In the genomic region with DNA sequence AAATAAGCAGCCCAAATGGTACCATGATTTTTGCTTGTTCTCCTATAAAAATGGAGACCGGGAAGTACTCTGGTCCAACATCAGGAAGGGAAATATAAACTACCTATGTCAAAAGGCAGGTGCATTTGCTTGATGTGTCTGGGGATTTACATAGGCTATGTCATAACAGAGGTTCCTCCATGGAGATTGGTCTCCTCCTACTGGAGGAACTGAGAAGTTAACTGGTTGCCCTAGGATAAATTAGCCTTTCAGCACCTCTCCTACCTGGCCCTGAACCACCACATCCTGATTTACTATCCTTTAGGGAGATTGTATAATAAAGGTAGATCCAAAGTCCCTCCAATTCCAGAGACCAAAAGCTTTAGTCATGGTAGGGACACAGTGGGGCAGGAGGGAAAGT, we compare ENCODE assay signal across 8 cellular contexts.
A peak's percentile ranks its signal among the peaks of the same experiment; 100 is the strongest.
DNase-seq lines count a peak whose midpoint lies in the region; ATAC-seq and TF ChIP-seq lines count a peak whose summit lies in the region.

No MANE protein-coding gene starts in this region.

- H3K4me1 Mint-ChIP-seq in CD4-positive, alpha-beta memory T cell = peaks cover 13 to 16% (median 14%) of the 10 kb centered on the region in 4 donors
- peaks cover 9% of the 10 kb centered on the region for H3K4me1 Mint-ChIP-seq in T-helper 2 cell treated with Interferon-gamma antibody and Interleukin-4, amounts not matched to agents 5 μg/mL and 100 μg/mL, for 36 hours (ENCODE audit: low read depth)

- intact Hi-C loops in CD4-positive, alpha-beta memory T cell (cut with micrococcal nuclease) = loop anchor here (1.0 to 10.0 kb wide), 9 partner anchors 541 to 1821 kb away; partner anchors contain the start of gene CDC73
- intact Hi-C loops in head of caudate nucleus (cut with DNase I) = no loop called here

- TF ChIP-seq RAD21 in liver (IDR thresholded peaks at IDR 0.05) = peak; percentile 92 to 94

- DNase-seq in CD4-positive, alpha-beta memory T cell = peak; percentile 48 to 72 (median 68)
- DNase-seq in NCI-H2081 treated with DMSO at 0.1 percent for 48 hours (lab: John Stamatoyannopoulos, UW) (peak; percentile 68), astrocyte of the hippocampus (ENCODE audit: low read depth, low spot score) (peak; percentile 64), head of caudate nucleus (no peak)
- DNase-seq in T-helper 2 cell treated with Interferon-gamma antibody and Interleukin-4, amounts not matched to agents 5 μg/mL and 100 μg/mL, for 36 hours (ENCODE audit: low spot score) = no peak

- no peaks in the 10 kb centered on the region for H3K9me3 Mint-ChIP-seq in CD4-positive, alpha-beta memory T cell
- H3K9me3 Mint-ChIP-seq in T-helper 2 cell treated with Interferon-gamma antibody and Interleukin-4, amounts not matched to agents 5 μg/mL and 100 μg/mL, for 36 hours = no peaks in the 10 kb centered on the region

- no peak overlapping the region for H3K9ac ChIP-seq in liver (ENCODE audit: low read depth in 1 of 2, low read length in 2 of 2)

- no peaks in the 10 kb centered on the region for H3K9me3 ChIP-seq in CD4-positive, alpha-beta memory T cell (ENCODE audit: control insufficient read depth in 1 of 2, low read length in 2 of 2)
- H3K9me3 ChIP-seq in liver (ENCODE audit: control insufficient read depth in 4 of 4, low read length in 3 of 4) = no peaks in the 10 kb centered on the region

- H3K4me3 Mint-ChIP-seq in CD4-positive, alpha-beta memory T cell = no peak overlapping the region
- no peak overlapping the region for H3K4me3 Mint-ChIP-seq in T-helper 2 cell treated with Interferon-gamma antibody and Interleukin-4, amounts not matched to agents 5 μg/mL and 100 μg/mL, for 36 hours

- peak overlapping the region; percentile 4 to 69 (median 40) for H3K27ac Mint-ChIP-seq in CD4-positive, alpha-beta memory T cell
- no peak overlapping the region for H3K27ac Mint-ChIP-seq in T-helper 2 cell treated with Interferon-gamma antibody and Interleukin-4, amounts not matched to agents 5 μg/mL and 100 μg/mL, for 36 hours

- no peaks in the 10 kb centered on the region for H3K27me3 Mint-ChIP-seq in CD4-positive, alpha-beta memory T cell
- H3K27me3 Mint-ChIP-seq in T-helper 2 cell treated with Interferon-gamma antibody and Interleukin-4, amounts not matched to agents 5 μg/mL and 100 μg/mL, for 36 hours (ENCODE audit: low read depth) = no peaks in the 10 kb centered on the region

- peaks cover 12% of the 10 kb centered on the region for H3K4me1 ChIP-seq in CD4-positive, alpha-beta memory T cell (ENCODE audit: insufficient read depth, low read length)
- no peaks in the 10 kb centered on the region for H3K4me1 ChIP-seq in liver (ENCODE audit: control insufficient read depth in 4 of 4, insufficient read depth in 4 of 4, low read length in 3 of 4)

- CTCF ChIA-PET in CD4-positive, alpha-beta memory T cell (lab: Charles Lee; ENCODE audit: partially characterized antibody) = interaction anchor here (0.8 to 3.4 kb wide), 5 partner anchors 837 to 1276 kb away, joined by 3 to 28 read pairs (median 5); partner anchors contain the start of gene B3GALT2

- no peak overlapping the region for H3K27ac ChIP-seq in CD4-positive, alpha-beta memory T cell (ENCODE audit: low read depth, low read length)
- H3K27ac ChIP-seq in liver (ENCODE audit: low read depth in 1 of 2, low read length in 2 of 2) = no peak overlapping the region

- WGBS in liver = 33% methylated on average over 1 of the region's 1 CpG

- TF ChIP-seq CTCF in liver (IDR thresholded peaks at IDR 0.05; ENCODE audit: low read depth, low read length, missing input control) = peak; percentile 76

- no peaks in the 10 kb centered on the region for H3K27me3 ChIP-seq in CD4-positive, alpha-beta memory T cell (ENCODE audit: insufficient read depth, low read length)
- H3K27me3 ChIP-seq in liver (ENCODE audit: control insufficient read depth in 4 of 4, insufficient read depth in 4 of 4, low read length in 3 of 4) = no peaks in the 10 kb centered on the region

- H3K36me3 Mint-ChIP-seq in CD4-positive, alpha-beta memory T cell = no peaks in the 10 kb centered on the region
- H3K36me3 Mint-ChIP-seq in T-helper 2 cell treated with Interferon-gamma antibody and Interleukin-4, amounts not matched to agents 5 μg/mL and 100 μg/mL, for 36 hours (ENCODE audit: low read depth) = no peaks in the 10 kb centered on the region

- ATAC-seq in GM18511 (IDR thresholded peaks at IDR 0.05; ENCODE audit: unreplicated experiment) = peak; percentile 94
- ATAC-seq in HG02938 (IDR thresholded peaks at IDR 0.05; ENCODE audit: unreplicated experiment) = peak; percentile 97

- H3K36me3 ChIP-seq in CD4-positive, alpha-beta memory T cell (ENCODE audit: insufficient read depth, low read length) = no peaks in the 10 kb centered on the region
- H3K36me3 ChIP-seq in liver (ENCODE audit: control insufficient read depth in 4 of 4, insufficient read depth in 3 of 4, low read depth in 1 of 4, low read length in 3 of 4) = no peaks in the 10 kb centered on the region

- POLR2A ChIA-PET in CD4-positive, alpha-beta memory T cell (lab: Charles Lee; ENCODE audit: partially characterized antibody) = interaction anchor here (1.1 to 1.3 kb wide), 3 partner anchors 816 to 1490 kb away, joined by 4 read pairs; no protein-coding TSS in a partner anchor

- no peak overlapping the region for H3K4me3 ChIP-seq in CD4-positive, alpha-beta memory T cell (ENCODE audit: low read length in 2 of 2)
- H3K4me3 ChIP-seq in liver (ENCODE audit: low read depth in 1 of 3, low read length in 3 of 3) = no peak overlapping the region

TF ChIP-seq in liver, 16 proteins besides CTCF, POLR2A, EP300 and RAD21:
- TF ChIP-seq TAF1 (conservative IDR thresholded peaks at IDR 0.05) (no peak), JUND (IDR thresholded peaks at IDR 0.05) (no peak), HNF4G (IDR thresholded peaks at IDR 0.05) (no peak), EGR1 (IDR thresholded peaks at IDR 0.05; ENCODE audit: low read depth in 2 of 2) (no peak), SP1 (IDR thresholded peaks at IDR 0.05) (no peak), GABPA (IDR thresholded peaks at IDR 0.05 in 1 of 2, conservative IDR thresholded peaks at IDR 0.05 in 1 of 2) (no peak)
- TF ChIP-seq, protein P1, sequence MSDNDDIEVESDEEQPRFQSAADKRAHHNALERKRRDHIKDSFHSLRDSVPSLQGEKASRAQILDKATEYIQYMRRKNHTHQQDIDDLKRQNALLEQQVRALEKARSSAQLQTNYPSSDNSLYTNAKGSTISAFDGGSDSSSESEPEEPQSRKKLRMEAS (IDR thresholded peaks at IDR 0.05) = no peak

Comparison
In these comparisons a context has a peak if more than half of its experiments do, and no peak if none do; other contexts are left out.
1. DNase-seq: peak in CD4-positive, alpha-beta memory T cell (5 of 5), NCI-H2081 treated with DMSO at 0.1 percent for 48 hours (single experiment) and astrocyte of the hippocampus (single experiment); none in head of caudate nucleus (0 of 42) and T-helper 2 cell treated with Interferon-gamma antibody and Interleukin-4, amounts not matched to agents 5 μg/mL and 100 μg/mL, for 36 hours (single experiment).